1 cellular context compared by ENCODE assay signal in genomic region chr21:34884346-34884929, GRCh38.
TF ChIP-seq lines count a peak whose summit lies in the region.

No MANE protein-coding gene starts in this region.

TF ChIP-seq in HepG2, 621 proteins besides CTCF, POLR2A, EP300 and RAD21 (continued from another document):
- TF ChIP-seq ZBTB40 (IDR thresholded peaks at IDR 0.05) = no peak
- no peak for TF ChIP-seq ZBTB40 (CRISPR knock-in tag; IDR thresholded peaks at IDR 0.05)
- TF ChIP-seq IKZF1 (IDR thresholded peaks at IDR 0.05) = no peak
- no peak for TF ChIP-seq NRL (CRISPR knock-in tag; IDR thresholded peaks at IDR 0.05; ENCODE audit: borderline replicate concordance)
